11 cellular contexts compared by ENCODE assay signal in the genomic region with DNA sequence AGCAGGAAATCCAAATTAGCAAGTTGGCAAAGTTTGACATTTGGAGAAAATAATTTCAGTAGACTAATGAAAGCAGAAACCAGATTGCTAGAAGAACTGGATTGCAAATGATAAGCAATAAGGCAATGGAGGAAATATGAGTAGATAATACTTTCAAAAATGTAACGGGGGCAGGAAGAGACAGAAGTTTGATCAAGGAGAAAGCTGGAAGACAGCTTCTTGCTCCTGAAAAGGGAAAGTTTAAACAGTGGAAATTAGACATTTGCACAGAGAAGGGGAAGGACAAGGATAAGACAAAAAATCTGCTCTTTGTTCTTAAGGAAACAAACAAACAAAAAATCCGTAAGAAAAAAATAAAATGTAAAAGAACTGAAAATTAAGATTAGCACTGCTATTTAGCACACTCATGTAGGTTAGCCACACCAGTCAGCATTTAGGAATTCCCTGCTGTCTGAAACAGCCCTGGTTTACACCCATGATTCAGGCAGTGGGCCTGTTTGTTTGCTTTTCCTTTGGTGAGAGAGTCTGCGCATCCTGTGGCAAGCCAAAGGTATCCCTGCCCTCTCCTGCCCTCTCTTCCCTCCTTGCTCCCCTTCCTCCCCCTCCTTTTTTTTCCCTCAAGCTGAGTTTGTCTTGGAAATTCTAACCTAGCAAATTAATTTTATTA.
DNase-seq lines count a peak whose midpoint lies in the region; ATAC-seq, FAIRE-seq and TF ChIP-seq lines count a peak whose summit lies in the region.
"Had no signal": no experiment of that assay in that cellular context is flagged by ENCODE, and none has a peak within 500 bp of the region (broad histone marks: within the 10 kb centered on the region; RNA-seq: fewer than 3 reads in every experiment).

No MANE protein-coding gene starts in this region.

- intact Hi-C loops in ascending aorta (cut with DNase I) = no loop called here

- TF ChIP-seq CTCF in HFF-Myc (IDR thresholded peaks at IDR 0.05; ENCODE audit: low read depth, low read length, missing control alignments) = no peak
- no peak for TF ChIP-seq CTCF in ascending aorta (IDR thresholded peaks at IDR 0.05)
- no peak for TF ChIP-seq CTCF in D721Med (IDR thresholded peaks at IDR 0.05; ENCODE audit: insufficient read depth, missing control alignments)

- H3K27ac ChIP-seq in ascending aorta = peak overlapping the region; percentile 20 to 54
- H3K27ac ChIP-seq: Peyer's patch had no signal

- peaks cover 0 to 19% of the 10 kb centered on the region in 2 donors for H3K4me1 ChIP-seq in ascending aorta
- H3K4me1 ChIP-seq: Peyer's patch had no signal

- ATAC-seq in GM19463 (IDR thresholded peaks at IDR 0.05; ENCODE audit: unreplicated experiment) (no peak), GM21825 (IDR thresholded peaks at IDR 0.05; ENCODE audit: unreplicated experiment) (no peak)
- ATAC-seq: CD8-positive, alpha-beta T cell had no signal

- FAIRE-seq in D721Med (lab: Jason Lieb, UNC) = no peak

- no peak overlapping the region for H3K4me3 ChIP-seq in HFF-Myc (replicated peaks; ENCODE audit: low read depth, low read length)
- H3K4me3 ChIP-seq in ascending aorta = no peak overlapping the region
- H3K4me3 ChIP-seq: Peyer's patch had no signal

- no peaks in the 10 kb centered on the region for H3K27me3 ChIP-seq in ascending aorta
- H3K27me3 ChIP-seq: Peyer's patch had no signal

- no peaks in the 10 kb centered on the region for H3K9me3 ChIP-seq in ascending aorta
- H3K9me3 ChIP-seq: Peyer's patch had no signal

- no peaks in the 10 kb centered on the region for H3K36me3 ChIP-seq in ascending aorta
- H3K36me3 ChIP-seq: Peyer's patch had no signal

- DNase-seq in 8988T (peak; percentile 23), HFF-Myc (ENCODE audit: extremely low read depth, low read depth) (peak; percentile 43), ascending aorta (ENCODE audit: low spot score in 2 of 2) (peak in 1 of 2 donors; percentile 68), iPS-NIHi7 (ENCODE audit: extremely low spot score) (peak; percentile 59), D721Med (ENCODE audit: insufficient read length, low spot score) (no peak), HUDEP-2 (lab: John Stamatoyannopoulos, UW; ENCODE audit: unreplicated experiment in 76 of 76) (no peak)
- DNase-seq: CD8-positive, alpha-beta T cell; Peyer's patch; stimulated activated CD4-positive, alpha-beta T cell treated with anti-CD3 and anti-CD28 coated beads, Interleukin-2, amount 100 ng/mL, for 24 hours had no signal

Comparison
In these comparisons a context has a peak if more than half of its experiments do, and no peak if none do; other contexts are left out.
1. DNase-seq: peak in 8988T (single experiment), HFF-Myc (single experiment) and iPS-NIHi7 (single experiment); none in D721Med (single experiment) and HUDEP-2 (0 of 76).